In the genomic region with DNA sequence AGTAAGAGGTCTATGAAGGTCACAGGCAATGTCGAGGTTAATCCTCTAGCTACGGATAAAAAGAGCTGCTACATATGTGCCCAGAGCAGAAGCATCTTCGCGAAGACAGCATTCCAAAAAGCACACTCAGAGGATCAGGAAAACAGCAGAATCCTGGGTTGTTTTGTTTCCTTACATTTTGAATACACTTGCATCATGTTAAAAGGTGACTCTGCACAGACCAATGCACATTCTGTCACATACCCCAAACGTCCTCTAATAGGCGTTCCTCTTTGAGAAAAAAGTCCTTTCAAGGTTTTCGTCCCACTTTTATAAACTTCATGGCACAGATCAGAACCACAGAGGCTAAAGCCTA, we compare ENCODE assay signal across 9 cellular contexts. TPM values are rescaled to one million over a fixed set of nuclear protein-coding genes. Genes with fewer than 3 reads are reported as not detected.
DNase-seq lines count a peak whose midpoint lies in the region; ATAC-seq and TF ChIP-seq lines count a peak whose summit lies in the region.
"Had no signal": no experiment of that assay in that cellular context is flagged by ENCODE, and none has a peak within 500 bp of the region (broad histone marks: within the 10 kb centered on the region; RNA-seq: fewer than 3 reads in every experiment).

No MANE protein-coding gene starts in this region.

- peak overlapping the region; percentile 7 to 8 for H3K9ac ChIP-seq in colonic mucosa (ENCODE audit: low read depth in 2 of 2, low read length in 2 of 2)

- no peak overlapping the region for H3K4me3 Mint-ChIP-seq in mesothelial cell of epicardium
- H3K4me3 Mint-ChIP-seq: activated B cell treated with CpG ODN at 0.5 μM for 24 hours, memory B cell had no signal

- no peaks in the 10 kb centered on the region for H3K9me3 ChIP-seq in Peyer's patch
- no peaks in the 10 kb centered on the region for H3K9me3 ChIP-seq in colonic mucosa
- H3K9me3 ChIP-seq in thyroid gland = no peaks in the 10 kb centered on the region

- peaks cover 17% of the 10 kb centered on the region for H3K36me3 Mint-ChIP-seq in mesothelial cell of epicardium

- H3K36me3 ChIP-seq in Peyer's patch (no peaks in the 10 kb centered on the region), colonic mucosa (no peaks in the 10 kb centered on the region), thyroid gland (no peaks in the 10 kb centered on the region)

- no peak for TF ChIP-seq CTCF in Peyer's patch (IDR thresholded peaks at IDR 0.05)
- no peak for TF ChIP-seq CTCF in colonic mucosa (IDR thresholded peaks at IDR 0.05)
- TF ChIP-seq CTCF in mesothelial cell of epicardium (IDR thresholded peaks at IDR 0.05; ENCODE audit: unreplicated experiment) = no peak
- no peak for TF ChIP-seq CTCF in thyroid gland (IDR thresholded peaks at IDR 0.05)

- H3K27ac Mint-ChIP-seq in mesothelial cell of epicardium = peak overlapping the region; percentile 98
- H3K27ac Mint-ChIP-seq: activated B cell treated with CpG ODN at 0.5 μM for 24 hours, memory B cell had no signal

- WGBS in thyroid gland, 2 donors = 41 to 43% methylated on average over 7 of the region's 7 CpGs

- H3K4me3 ChIP-seq in Peyer's patch (no peak overlapping the region), colonic mucosa (no peak overlapping the region), thyroid gland (replicated peaks in 1 of 3) (no peak overlapping the region)

- no peaks in the 10 kb centered on the region for H3K27me3 ChIP-seq in Peyer's patch
- no peaks in the 10 kb centered on the region for H3K27me3 ChIP-seq in colonic mucosa
- no peaks in the 10 kb centered on the region for H3K27me3 ChIP-seq in thyroid gland

- H3K4me1 ChIP-seq in Peyer's patch (peaks cover 0 to 51% (median 0%) of the 10 kb centered on the region in 4 donors), colonic mucosa (peaks cover 3% of the 10 kb centered on the region), thyroid gland (peaks cover 43 to 66% of the 10 kb centered on the region in 2 donors)

- H3K9me3 Mint-ChIP-seq in mesothelial cell of epicardium = no peaks in the 10 kb centered on the region
- H3K9me3 Mint-ChIP-seq: activated B cell treated with CpG ODN at 0.5 μM for 24 hours, memory B cell had no signal

- H3K27ac ChIP-seq in Peyer's patch (peak overlapping the region in 3 of 4 donors; percentile 32 to 70 (median 47)), colonic mucosa (no peak overlapping the region), thyroid gland (peak overlapping the region; percentile 62 to 94 (median 76))

- DNase-seq in Peyer's patch (no peak), colonic mucosa (no peak), mesothelial cell of epicardium (ENCODE audit: low spot score in 2 of 2, unreplicated experiment in 2 of 2) (no peak), thyroid gland (no peak), foreskin melanocyte (no peak), globus pallidus (ENCODE audit: low spot score) (no peak)
- DNase-seq: activated B cell treated with CpG ODN at 0.5 μM for 24 hours had no signal

- no peaks in the 10 kb centered on the region for H3K27me3 Mint-ChIP-seq in mesothelial cell of epicardium (ENCODE audit: low read depth)
- H3K27me3 Mint-ChIP-seq: activated B cell treated with CpG ODN at 0.5 μM for 24 hours, memory B cell had no signal

- TF ChIP-seq POLR2A in Peyer's patch (IDR thresholded peaks at IDR 0.05) (no peak), thyroid gland (IDR thresholded peaks at IDR 0.05) (no peak)

- no peak for ATAC-seq in HG03439 (IDR thresholded peaks at IDR 0.05; ENCODE audit: unreplicated experiment)

- intact Hi-C loops in colonic mucosa (cut with DNase I) (no loop called here), thyroid gland (cut with DNase I) (no loop called here)

- peaks cover 64% of the 10 kb centered on the region for H3K4me1 Mint-ChIP-seq in mesothelial cell of epicardium

RNA-seq across cellular contexts. Expression of gene VGLL4, which starts 52.7 kb away (rescaled TPM):
- 10 to 100 TPM; 41.7 to 66.7 (median 59.4) TPM for total RNA-seq in Peyer's patch
- total RNA-seq in colonic mucosa = 10 to 100 TPM; 57.7 to 63.7 TPM
- total RNA-seq in mesothelial cell of epicardium = 137 to 140 TPM (median 138 TPM) in 3 replicates
- 100 to 1,000 TPM in 3 of 4 donors, 10 to 100 TPM in 1; 96.0 to 142 (median 131) TPM for total RNA-seq in thyroid gland
